ENCODE assay signal across 8 cellular contexts in the genomic region with DNA sequence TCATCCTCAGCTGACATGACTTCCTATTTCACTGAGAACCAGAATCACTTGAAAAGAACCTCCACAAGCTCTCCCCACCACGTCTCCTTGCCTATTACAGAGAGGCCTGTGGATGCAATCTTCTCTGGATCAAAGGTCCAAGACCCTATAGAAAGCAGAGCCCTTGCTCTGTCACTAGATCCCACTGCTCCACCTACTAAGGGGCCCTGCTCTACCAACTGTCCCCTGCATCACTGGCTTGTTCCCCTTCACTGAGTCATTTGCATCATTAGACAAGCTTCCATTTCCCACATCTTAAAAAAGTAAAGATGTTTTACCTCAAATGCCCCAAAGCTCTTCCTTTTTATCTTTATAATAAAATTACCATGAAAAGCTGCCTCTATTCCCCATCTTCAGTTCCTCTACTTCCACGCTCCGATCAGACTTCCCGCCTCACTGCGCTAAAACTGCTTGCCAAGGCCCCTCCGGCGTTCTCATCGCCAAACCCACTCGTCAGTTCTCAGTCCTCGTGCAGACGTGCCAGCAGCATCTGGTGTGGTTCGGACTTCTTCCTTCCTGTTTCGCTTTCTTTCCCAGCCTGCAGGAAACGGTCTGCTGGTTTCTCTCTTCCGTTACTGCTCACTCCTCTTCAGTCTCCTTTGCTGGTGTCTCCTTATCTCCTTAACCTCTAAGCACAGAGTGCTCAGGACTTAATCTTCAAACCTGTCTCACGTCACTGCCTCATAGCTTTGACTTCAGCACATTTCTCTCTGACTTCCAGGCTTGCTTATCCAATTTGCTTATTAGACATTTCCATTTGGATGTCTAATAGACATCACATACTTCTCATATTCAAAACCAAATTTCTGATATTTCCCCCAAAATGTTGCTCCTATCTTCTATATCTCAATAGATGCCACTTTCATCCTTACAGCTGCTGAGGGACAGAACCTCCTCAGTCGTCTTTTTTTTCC. TPM values are rescaled to one million over a fixed set of nuclear protein-coding genes. Genes with fewer than 3 reads are reported as not detected.
A peak's percentile ranks its signal among the peaks of the same experiment; 100 is the strongest.
DNase-seq lines count a peak whose midpoint lies in the region; ATAC-seq and FAIRE-seq lines count a peak whose summit lies in the region.

No MANE protein-coding gene starts in this region.

- DNase-seq in GM18507 (ENCODE audit: extremely low spot score, insufficient read length, low read depth) = no peak
- peak; percentile 94 for DNase-seq in OCI-M1 (lab: John Stamatoyannopoulos, UW)
- DNase-seq in activated naive CD4-positive, alpha-beta T cell treated with Interleukin-2 at 50 U/mL for 16 hours = peak; percentile 69
- DNase-seq in right cardiac atrium = peak; percentile 86 to 94 (median 94)
- peak; percentile 45 for DNase-seq in stimulated activated CD4-positive, alpha-beta T cell treated with anti-CD3 and anti-CD28 coated beads, Interleukin-2, amount 100 ng/mL, for 4 hours (ENCODE audit: low read depth)
- no peak for DNase-seq in NCI-H1694 (lab: John Stamatoyannopoulos, UW)
- DNase-seq in NCI-H345 (lab: John Stamatoyannopoulos, UW) = no peak

- intact Hi-C loops in right cardiac atrium (cut with DNase I) = no loop called here

- FAIRE-seq in GM18507 (lab: Jason Lieb, UNC) = peak; percentile 100

- WGBS in right cardiac atrium = 12% methylated on average over 17 of the region's 17 CpGs

- no peaks in the 10 kb centered on the region for H3K27me3 ChIP-seq in right cardiac atrium (ENCODE audit: control insufficient read depth, insufficient read depth)

- peak overlapping the region; percentile 43 for H3K4me3 ChIP-seq in right cardiac atrium (ENCODE audit: low read length)

- peak overlapping the region; percentile 92 for H3K27ac ChIP-seq in right cardiac atrium (ENCODE audit: low read length)

- peaks cover 5% of the 10 kb centered on the region for H3K4me1 ChIP-seq in right cardiac atrium (ENCODE audit: control insufficient read depth, insufficient read depth, low read length)

- no peaks in the 10 kb centered on the region for H3K9me3 ChIP-seq in right cardiac atrium (ENCODE audit: control insufficient read depth, low read length)

- peak; percentile 72 for ATAC-seq in HG02870 (IDR thresholded peaks at IDR 0.05; ENCODE audit: unreplicated experiment)
- peak; percentile 95 to 96 for ATAC-seq in right cardiac atrium

RNA-seq across cellular contexts. Expression of gene RCBTB2, which starts 40.5 kb away (rescaled TPM):
- 10 to 100 TPM in 3 of 4 donors, 1 to 10 TPM in 1; 9.0 to 17.3 (median 17.0) TPM for total RNA-seq in right cardiac atrium
- 13.9 TPM for polyA plus RNA-seq in right cardiac atrium

Comparison
In these comparisons a context has a peak if more than half of its experiments do, and no peak if none do; other contexts are left out.
1. DNase-seq: peak in OCI-M1 (single experiment), activated naive CD4-positive, alpha-beta T cell treated with Interleukin-2 at 50 U/mL for 16 hours (single experiment), right cardiac atrium (3 of 3) and stimulated activated CD4-positive, alpha-beta T cell treated with anti-CD3 and anti-CD28 coated beads, Interleukin-2, amount 100 ng/mL, for 4 hours (single experiment); none in GM18507 (single experiment), NCI-H1694 (single experiment) and NCI-H345 (single experiment).